In genomic region chr22:23259916-23260644, GRCh38 we compare ENCODE assay signal across 21 cellular contexts.
A peak's percentile ranks its signal among the peaks of the same experiment; 100 is the strongest.
DNase-seq lines count a peak whose midpoint lies in the region; ATAC-seq, FAIRE-seq and TF ChIP-seq lines count a peak whose summit lies in the region.
"Had no signal": no experiment of that assay in that cellular context is flagged by ENCODE, and none has a peak within 500 bp of the region (broad histone marks: within the 10 kb centered on the region; RNA-seq: fewer than 3 reads in every experiment).

No MANE protein-coding gene starts in this region.

- no peak overlapping the region for H3K9ac ChIP-seq in neuronal stem cell (ENCODE audit: low read depth, low read length, poor library complexity)

- no peak overlapping the region for H2AK5ac ChIP-seq in neuronal stem cell (ENCODE audit: low read depth, low read length)

- H3K36me3 ChIP-seq in bronchial epithelial cell (ENCODE audit: control insufficient read depth, insufficient read depth, low read length) (peaks cover 43% of the 10 kb centered on the region), neuronal stem cell (replicated peaks in 1 of 2; ENCODE audit: control insufficient read depth in 2 of 2, insufficient read depth in 2 of 2, low read length in 2 of 2) (peaks cover 46 to 90% of the 10 kb centered on the region in 2 donors), gastrocnemius medialis (peaks cover 0 to 3% of the 10 kb centered on the region in 2 donors)

- no peak for ATAC-seq in gastrocnemius medialis
- ATAC-seq in HG03139 (IDR thresholded peaks at IDR 0.05; ENCODE audit: unreplicated experiment) = no peak
- ATAC-seq: foreskin keratinocyte had no signal

- no peak overlapping the region for H4K91ac ChIP-seq in neuronal stem cell (ENCODE audit: low read depth, low read length, poor library complexity)

- intact Hi-C loops in gastrocnemius medialis (cut with DNase I; ENCODE audit: low total_unique reads) = no loop called here

- H2AFZ ChIP-seq in neuronal stem cell (ENCODE audit: low read length) = no peak overlapping the region
- H2AFZ ChIP-seq: PC-9 had no signal

- H3K27ac ChIP-seq in neuronal stem cell (replicated peaks; ENCODE audit: low read length) (no peak overlapping the region), gastrocnemius medialis (no peak overlapping the region)
- H3K27ac ChIP-seq: foreskin keratinocyte, PC-9, SJSA1 had no signal

- H3K4me3 ChIP-seq in bronchial epithelial cell (ENCODE audit: low read depth, low read length) (no peak overlapping the region), neuronal stem cell (ENCODE audit: low read length in 2 of 2) (no peak overlapping the region), gastrocnemius medialis (no peak overlapping the region)
- H3K4me3 ChIP-seq: PC-9, SJSA1 had no signal

- H3K14ac ChIP-seq in neuronal stem cell (ENCODE audit: low read length) = no peak overlapping the region

- WGBS in neuronal stem cell (ENCODE audit: extremely low coverage in 2 of 2, insufficient read length in 2 of 2, insufficient replicate concordance in 1 of 2), 2 donors = no CpG with 5 or more reads among the region's 13 CpGs

- no peak overlapping the region for H3K4ac ChIP-seq in neuronal stem cell (ENCODE audit: low read length)

- TF ChIP-seq POLR2A in gastrocnemius medialis (IDR thresholded peaks at IDR 0.05) = no peak

- H3K4me1 ChIP-seq in neuronal stem cell (ENCODE audit: control insufficient read depth in 2 of 2, insufficient read depth in 1 of 2, low read depth in 1 of 2, low read length in 2 of 2) (no peaks in the 10 kb centered on the region), gastrocnemius medialis (peaks cover 13 to 18% of the 10 kb centered on the region in 2 donors)
- H3K4me1 ChIP-seq: SJSA1 had no signal

- H3K23ac ChIP-seq in neuronal stem cell (ENCODE audit: low read depth, low read length, poor library complexity) = peak overlapping the region; percentile 17

- peaks cover 0 to 2% of the 10 kb centered on the region in 2 donors for H3K9me3 ChIP-seq in neuronal stem cell (replicated peaks in 1 of 2; ENCODE audit: control insufficient read depth in 2 of 2, insufficient read depth in 1 of 2, low read depth in 1 of 2, low read length in 2 of 2)
- H3K9me3 ChIP-seq in gastrocnemius medialis = no peaks in the 10 kb centered on the region
- H3K9me3 ChIP-seq: SJSA1 had no signal

- no peak overlapping the region for H2BK5ac ChIP-seq in neuronal stem cell (ENCODE audit: low read length)

- no peak overlapping the region for H3K18ac ChIP-seq in neuronal stem cell (ENCODE audit: low read length)

- no peak overlapping the region for H3K4me2 ChIP-seq in neuronal stem cell (ENCODE audit: insufficient read depth, low read length, poor library complexity, severe bottlenecking)
- H3K4me2 ChIP-seq: PC-9 had no signal

- in situ Hi-C loops in gastrocnemius medialis (cut with MboI; ENCODE audit: low sequenced_read_pairs in 4 of 4) = no loop called here

- no peak overlapping the region for H2BK12ac ChIP-seq in neuronal stem cell (ENCODE audit: low read length)

- peak; percentile 6 for DNase-seq in NCI-H748 (lab: John Stamatoyannopoulos, UW; ENCODE audit: unreplicated experiment)
- DNase-seq in NCI-H748 treated with DMSO at 0.1 percent for 48 hours (lab: John Stamatoyannopoulos, UW) = no peak
- peak; percentile 48 for DNase-seq in NCI-H2171 (lab: John Stamatoyannopoulos, UW)
- DNase-seq in bronchial epithelial cell (ENCODE audit: low read depth) = no peak
- no peak for DNase-seq in neuronal stem cell (ENCODE audit: low spot score)
- DNase-seq in NCI-H345 (lab: John Stamatoyannopoulos, UW) = no peak
- no peak for DNase-seq in gastrocnemius medialis
- DNase-seq: activated CD4-positive, alpha-beta T cell treated with anti-CD3 and anti-CD28 coated beads, Interleukin-2, amount 10 ng/mL, durations not matched to agents 24 days and 14 days; Calu3; foreskin keratinocyte; GOT3; mammary epithelial cell; MM.1S; NCI-H1436 treated with DMSO at 0.1 percent for 48 hours; NCI-H2227 treated with DMSO at 0.1 percent for 48 hours; occipital lobe; PC-9; stimulated activated CD4-positive, alpha-beta T cell treated with anti-CD3 and anti-CD28 coated beads, Interleukin-12 subunit alpha, Interleukin-12 subunit beta, amount 100 ng/mL, for 4 hours had no signal

- no peak overlapping the region for H2BK120ac ChIP-seq in neuronal stem cell (ENCODE audit: low read depth, low read length)

- H2BK15ac ChIP-seq in neuronal stem cell (ENCODE audit: low read length) = no peak overlapping the region

- peak; percentile 76 for FAIRE-seq in bronchial epithelial cell (lab: Jason Lieb, UNC)
- FAIRE-seq: A204.1 had no signal

- TF ChIP-seq CTCF in bronchial epithelial cell (IDR thresholded peaks at IDR 0.05; ENCODE audit: insufficient read depth, low read length, severe bottlenecking) (no peak), gastrocnemius medialis (IDR thresholded peaks at IDR 0.05 in 4 of 5, conservative IDR thresholded peaks at IDR 0.05 in 1 of 5) (no peak)

- H3K27me3 ChIP-seq in bronchial epithelial cell (ENCODE audit: control insufficient read depth, insufficient read depth, low read length) (no peaks in the 10 kb centered on the region), neuronal stem cell (ENCODE audit: control insufficient read depth in 3 of 3, insufficient read depth in 3 of 3, low read depth in 1 of 3, low read length in 3 of 3) (no peaks in the 10 kb centered on the region), gastrocnemius medialis (no peaks in the 10 kb centered on the region)
- H3K27me3 ChIP-seq: foreskin keratinocyte, SJSA1 had no signal

- H4K8ac ChIP-seq in neuronal stem cell (ENCODE audit: low read depth, low read length) = no peak overlapping the region

- H3K79me1 ChIP-seq in neuronal stem cell (ENCODE audit: low read depth, low read length) = peaks cover 12% of the 10 kb centered on the region

Comparison
In these comparisons a context has a peak if more than half of its experiments do, and no peak if none do; other contexts are left out.
1. DNase-seq: peak in NCI-H748 (single experiment) and NCI-H2171 (single experiment); none in NCI-H748 treated with DMSO at 0.1 percent for 48 hours (single experiment), bronchial epithelial cell (single experiment), neuronal stem cell (single experiment), NCI-H345 (single experiment) and gastrocnemius medialis (0 of 2).